In the genomic region with DNA sequence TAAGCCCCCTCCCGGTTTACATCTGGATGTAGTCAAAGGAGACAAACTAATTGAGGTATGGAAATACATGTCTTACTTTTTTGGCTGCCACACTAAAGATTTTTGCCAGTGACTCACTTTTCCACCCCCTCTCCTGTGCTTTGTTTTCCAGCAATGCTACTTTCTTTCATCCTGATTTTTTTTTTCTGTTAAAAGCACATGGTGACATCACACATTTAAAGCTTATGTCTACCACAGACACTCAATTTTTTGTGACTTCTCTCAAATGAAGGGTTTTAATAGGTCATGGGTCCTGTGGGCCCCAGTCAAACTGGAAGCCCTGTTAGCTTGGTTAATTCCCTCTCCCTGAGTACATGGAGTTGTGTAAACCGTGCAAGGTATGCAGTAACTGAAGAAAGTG, we compare ENCODE assay signal across 10 cellular contexts. TPM values are rescaled to one million over a fixed set of nuclear protein-coding genes. Genes with fewer than 3 reads are reported as not detected.
DNase-seq lines count a peak whose midpoint lies in the region; TF ChIP-seq lines count a peak whose summit lies in the region.
"Had no signal": no experiment of that assay in that cellular context is flagged by ENCODE, and none has a peak within 500 bp of the region (broad histone marks: within the 10 kb centered on the region; RNA-seq: fewer than 3 reads in every experiment).

No MANE protein-coding gene starts in this region.

- H3K4me1 ChIP-seq in Loucy (ENCODE audit: insufficient read depth, low read length, poor library complexity, severe bottlenecking) (peaks cover 40% of the 10 kb centered on the region), mammary epithelial cell (ENCODE audit: insufficient read depth, low read length) (peaks cover 14% of the 10 kb centered on the region), left ventricle myocardium inferior (peaks cover 40% of the 10 kb centered on the region)

- TF ChIP-seq CTCF in Loucy (conservative IDR thresholded peaks at IDR 0.05; ENCODE audit: low read length): no peak
- TF ChIP-seq CTCF in mammary epithelial cell (conservative IDR thresholded peaks at IDR 0.05 in 1 of 2, IDR thresholded peaks at IDR 0.05 in 1 of 2; ENCODE audit: extremely low read depth in 1 of 2, insufficient read depth in 1 of 2, low read depth in 1 of 2, low read length in 2 of 2): no peak
- TF ChIP-seq CTCF in neural crest cell (conservative IDR thresholded peaks at IDR 0.05): no peak
- TF ChIP-seq CTCF in left ventricle myocardium inferior (IDR thresholded peaks at IDR 0.05; ENCODE audit: borderline replicate concordance): no peak

- no peaks in the 10 kb centered on the region for H3K27me3 ChIP-seq in Loucy (ENCODE audit: insufficient read depth, low read length, poor library complexity, severe bottlenecking)
- H3K27me3 ChIP-seq in mammary epithelial cell (ENCODE audit: insufficient read depth, low read length): no peaks in the 10 kb centered on the region
- no peaks in the 10 kb centered on the region for H3K27me3 ChIP-seq in left ventricle myocardium inferior (ENCODE audit: low read depth)
- H3K27me3 ChIP-seq: body of pancreas, tibial artery had no signal

- H3K9ac ChIP-seq in Loucy (ENCODE audit: low read depth, low read length, poor library complexity, severe bottlenecking) (peak overlapping the region; percentile 94), mammary epithelial cell (ENCODE audit: insufficient read depth, low read length) (no peak overlapping the region)

- H3K9me3 ChIP-seq in Loucy (ENCODE audit: insufficient read depth, low read depth, low read length): no peaks in the 10 kb centered on the region
- H3K9me3 ChIP-seq in mammary epithelial cell (replicated peaks; ENCODE audit: insufficient read depth, low read length): no peaks in the 10 kb centered on the region
- no peaks in the 10 kb centered on the region for H3K9me3 ChIP-seq in left ventricle myocardium inferior (replicated peaks)
- H3K9me3 ChIP-seq: body of pancreas, mucosa of descending colon, tibial artery had no signal

- peak overlapping the region; percentile 98 for H3K4me3 Mint-ChIP-seq in neural crest cell

- H3K4me2 ChIP-seq in Loucy (ENCODE audit: low read depth, low read length, poor library complexity, severe bottlenecking): peak overlapping the region; percentile 90
- peak overlapping the region; percentile 80 for H3K4me2 ChIP-seq in mammary epithelial cell (ENCODE audit: insufficient read depth, low read depth, low read length)

- H3K27ac ChIP-seq in mammary epithelial cell (ENCODE audit: insufficient read depth, low read depth, low read length): peak overlapping the region; percentile 9
- no peak overlapping the region for H3K27ac ChIP-seq in left ventricle myocardium inferior (replicated peaks)
- H3K27ac ChIP-seq: body of pancreas, tibial artery had no signal

- H4K20me1 ChIP-seq in Loucy (ENCODE audit: insufficient read depth, low read length, poor library complexity, severe bottlenecking) (peaks cover 35% of the 10 kb centered on the region), mammary epithelial cell (ENCODE audit: insufficient read depth, low read length) (no peaks in the 10 kb centered on the region)

- no peaks in the 10 kb centered on the region for H3K36me3 Mint-ChIP-seq in neural crest cell (ENCODE audit: low read depth)

- DNase-seq in EL: peak; percentile 55
- DNase-seq in mammary epithelial cell: peak; percentile 48
- DNase-seq in neural crest cell (ENCODE audit: low read depth, low spot score): no peak
- DNase-seq in activated effector memory CD4-positive, alpha-beta T cell treated with anti-CD3 and anti-CD28 coated beads, Interleukin-2, amount 50 U/mL, for 16 hours: no peak
- no peak for DNase-seq in left ventricle myocardium inferior
- no peak for DNase-seq in germinal center (ENCODE audit: low spot score)
- DNase-seq: body of pancreas, mucosa of descending colon, tibial artery had no signal

- peak overlapping the region; percentile 96 for H3K4me3 ChIP-seq in Loucy (ENCODE audit: low read length, poor library complexity, severe bottlenecking)
- H3K4me3 ChIP-seq in mammary epithelial cell (replicated peaks in 1 of 3; ENCODE audit: insufficient read depth in 1 of 3, low read depth in 2 of 3, low read length in 3 of 3): no peak overlapping the region
- no peak overlapping the region for H3K4me3 ChIP-seq in left ventricle myocardium inferior
- H3K4me3 ChIP-seq: body of pancreas, mucosa of descending colon had no signal

- no peaks in the 10 kb centered on the region for H3K27me3 Mint-ChIP-seq in neural crest cell (ENCODE audit: low read depth)

- H3K27ac Mint-ChIP-seq in neural crest cell (ENCODE audit: unreplicated experiment): no peak overlapping the region

- intact Hi-C loops in mammary epithelial cell (cut with micrococcal nuclease): loop anchor here (5.0 kb wide), 1 partner anchor 60 kb away; the partner anchor contains the start of gene STX12
- intact Hi-C loops in left ventricle myocardium inferior (cut with micrococcal nuclease): no loop called here

- H3K79me2 ChIP-seq in Loucy (ENCODE audit: insufficient read depth, low read length) (peaks cover 69% of the 10 kb centered on the region), mammary epithelial cell (ENCODE audit: insufficient read depth, low read length) (peaks cover 70% of the 10 kb centered on the region)

- peaks cover 26% of the 10 kb centered on the region for H3K4me1 Mint-ChIP-seq in neural crest cell

- dilution Hi-C loops in mammary epithelial cell (cut with HindIII; ENCODE audit: low sequenced_read_pairs): no loop called here

- CTCF ChIA-PET in mammary epithelial cell (lab: Charles Lee; ENCODE audit: low non-redundant PET): interaction anchor here (0.6 kb wide), 2 partner anchors 113 to 1025 kb away, joined by 3 to 4 read pairs; no protein-coding TSS in a partner anchor

- H3K9me3 Mint-ChIP-seq in neural crest cell: no peaks in the 10 kb centered on the region

- in situ Hi-C loops in mammary epithelial cell (cut with MboI; ENCODE audit: low sequenced_read_pairs in 2 of 2): no loop called here

- 17% methylated on average over 2 of the region's 2 CpGs for WGBS in mammary epithelial cell (ENCODE audit: low coverage, missing lambda C conversion rate)

- peaks cover 4% of the 10 kb centered on the region; the same call in 1 of the 2 replicates for H3F3A ChIP-seq in Loucy (ENCODE audit: low read depth)

- no TSS peak for BruUV-seq in mammary epithelial cell (replicated peaks; lab: Mats Ljungman, UMichigan)

- no peaks in the 10 kb centered on the region; the same call in 1 of the 2 replicates for H3K36me3 ChIP-seq in Loucy (ENCODE audit: insufficient read depth, low read length)
- H3K36me3 ChIP-seq in mammary epithelial cell (ENCODE audit: insufficient read depth, low read length): peaks cover 10% of the 10 kb centered on the region
- H3K36me3 ChIP-seq in left ventricle myocardium inferior: peaks cover 19% of the 10 kb centered on the region

- H2AFZ ChIP-seq in Loucy (ENCODE audit: low read length): no peak overlapping the region
- H2AFZ ChIP-seq in mammary epithelial cell (ENCODE audit: low read depth, low read length): no peak overlapping the region

- H3K9me2 ChIP-seq in Loucy (replicated peaks; ENCODE audit: low read depth, low read length): no peaks in the 10 kb centered on the region

RNA-seq across cellular contexts. Expression of gene PPP1R8, which starts 2.2 kb away (rescaled TPM):
- total RNA-seq in mammary epithelial cell (10 to 100 TPM; 37.0 to 42.5 TPM), neural crest cell (66.1 and 70.4 TPM in 2 replicates), left ventricle myocardium inferior (24.0 TPM)
- polyA plus RNA-seq in mammary epithelial cell: 34.4 TPM
- polyA minus RNA-seq in mammary epithelial cell: 21.1 TPM

RNA-seq across cellular contexts. Expression of gene THEMIS2, which starts 39.6 kb away (rescaled TPM):
- total RNA-seq in mammary epithelial cell (1 to 10 TPM; 3.7 to 4.2 TPM), neural crest cell (5.5 and 5.7 TPM in 2 replicates), left ventricle myocardium inferior (4.9 TPM)
- 1.8 TPM for polyA plus RNA-seq in mammary epithelial cell
- polyA minus RNA-seq in mammary epithelial cell: 3.4 TPM

RNA-seq across cellular contexts. Expression of gene STX12, which starts 59.7 kb away (rescaled TPM):
- total RNA-seq in mammary epithelial cell (10 to 100 TPM; 39.1 to 59.8 TPM), neural crest cell (26.5 and 26.9 TPM in 2 replicates), left ventricle myocardium inferior (22.0 TPM)
- polyA plus RNA-seq in mammary epithelial cell: 13.0 TPM
- polyA minus RNA-seq in mammary epithelial cell: 4.2 TPM

Comparison
In these comparisons a context has a peak if more than half of its experiments do, and no peak if none do; other contexts are left out.
1. DNase-seq: peak in EL (single experiment) and mammary epithelial cell (single experiment); none in neural crest cell (single experiment), activated effector memory CD4-positive, alpha-beta T cell treated with anti-CD3 and anti-CD28 coated beads, Interleukin-2, amount 50 U/mL, for 16 hours (single experiment), left ventricle myocardium inferior (single experiment) and germinal center (single experiment).